ENCODE assay signal across 9 cellular contexts in genomic region chr3:8663177-8664061, GRCh38. TPM values are rescaled to one million over a fixed set of nuclear protein-coding genes. Genes with fewer than 3 reads are reported as not detected.
DNase-seq lines count a peak whose midpoint lies in the region; ATAC-seq, FAIRE-seq and TF ChIP-seq lines count a peak whose summit lies in the region.
"Had no signal": no experiment of that assay in that cellular context is flagged by ENCODE, and none has a peak within 500 bp of the region (broad histone marks: within the 10 kb centered on the region; RNA-seq: fewer than 3 reads in every experiment).

No MANE protein-coding gene starts in this region.

- CTCF ChIA-PET in CD4-positive, alpha-beta memory T cell (lab: Charles Lee; ENCODE audit: partially characterized antibody), result interaction anchor here (1.2 to 1.8 kb wide), 5 partner anchors 10 to 47 kb away, joined by 3 to 5 read pairs (median 4); no protein-coding TSS in a partner anchor

- TF ChIP-seq CTCF in D721Med (IDR thresholded peaks at IDR 0.05; ENCODE audit: insufficient read depth, missing control alignments) (peak; percentile 59), LNCaP clone FGC (IDR thresholded peaks at IDR 0.05; ENCODE audit: control insufficient read depth, extremely low read depth, insufficient read depth) (peak; percentile 75), SU-DHL-6 (IDR thresholded peaks at IDR 0.05; ENCODE audit: insufficient read depth, low read length, poor library complexity, severe bottlenecking) (peak; percentile 65), epithelial cell of esophagus (IDR thresholded peaks at IDR 0.05; ENCODE audit: insufficient read depth, low read depth, low read length, missing control alignments) (peak; percentile 63)

- intact Hi-C loops in CD4-positive, alpha-beta memory T cell (cut with micrococcal nuclease), result no loop called here

- H3K9me2 ChIP-seq in SU-DHL-6 (replicated peaks; ENCODE audit: insufficient read depth, low read length), result no peaks in the 10 kb centered on the region

- H3K36me3 Mint-ChIP-seq in CD4-positive, alpha-beta memory T cell, result no peaks in the 10 kb centered on the region

- peaks cover 13 to 16% of the 10 kb centered on the region in 2 donors for H3K27me3 Mint-ChIP-seq in CD4-positive, alpha-beta memory T cell

- FAIRE-seq in D721Med (lab: Jason Lieb, UNC) (no peak), GM19239 (lab: Jason Lieb, UNC) (peak; percentile 63)

- H3K4me1 Mint-ChIP-seq in CD4-positive, alpha-beta memory T cell, result peaks cover 0 to 2% (median 0%) of the 10 kb centered on the region in 4 donors

- H3F3A ChIP-seq in SU-DHL-6 (ENCODE audit: insufficient read depth), result peaks cover 21% of the 10 kb centered on the region

- H3K27me3 ChIP-seq in SU-DHL-6 (ENCODE audit: low read length), result no peaks in the 10 kb centered on the region
- no peaks in the 10 kb centered on the region for H3K27me3 ChIP-seq in CD4-positive, alpha-beta memory T cell (ENCODE audit: insufficient read depth, low read length)

- H3K79me2 ChIP-seq in SU-DHL-6 (ENCODE audit: insufficient read depth, low read length), result no peaks in the 10 kb centered on the region

- no peaks in the 10 kb centered on the region for H4K20me1 ChIP-seq in SU-DHL-6 (ENCODE audit: low read depth, low read length)

- no peak overlapping the region for H3K4me3 Mint-ChIP-seq in CD4-positive, alpha-beta memory T cell
- H3K4me3 Mint-ChIP-seq: stimulated activated naive CD8-positive, alpha-beta T cell treated with anti-CD3 and anti-CD28 coated beads, Interleukin-15, Interleukin-2, amounts not matched to agents 100 ng/mL and 50 ng/mL, for 24 hours had no signal

- peak; percentile 47 for DNase-seq in D721Med (ENCODE audit: insufficient read length, low spot score)
- peak; percentile 29 for DNase-seq in GM19239 (ENCODE audit: insufficient read length, low spot score)
- peak; percentile 38 for DNase-seq in LNCaP clone FGC (ENCODE audit: low read depth)
- peak; percentile 81 for DNase-seq in epithelial cell of esophagus (ENCODE audit: low read depth)
- peak; percentile 73 for DNase-seq in mucosa of gallbladder (ENCODE audit: low spot score)
- no peak for DNase-seq in CD4-positive, alpha-beta memory T cell

- H3K27ac Mint-ChIP-seq in CD4-positive, alpha-beta memory T cell, result no peak overlapping the region
- H3K27ac Mint-ChIP-seq: stimulated activated naive CD8-positive, alpha-beta T cell treated with anti-CD3 and anti-CD28 coated beads, Interleukin-15, Interleukin-2, amounts not matched to agents 100 ng/mL and 50 ng/mL, for 24 hours had no signal

- H2AFZ ChIP-seq in SU-DHL-6 (ENCODE audit: low read depth, low read length, severe bottlenecking), result no peak overlapping the region

- peaks cover 0 to 5% (median 0%) of the 10 kb centered on the region in 8 donors for H3K9me3 Mint-ChIP-seq in CD4-positive, alpha-beta memory T cell
- H3K9me3 Mint-ChIP-seq: stimulated activated naive CD8-positive, alpha-beta T cell treated with anti-CD3 and anti-CD28 coated beads, Interleukin-15, Interleukin-2, amounts not matched to agents 100 ng/mL and 50 ng/mL, for 24 hours had no signal

- H3K4me2 ChIP-seq in SU-DHL-6 (ENCODE audit: low read depth, low read length, poor library complexity, severe bottlenecking), result no peak overlapping the region

- POLR2A ChIA-PET in CD4-positive, alpha-beta memory T cell (lab: Charles Lee; ENCODE audit: partially characterized antibody), result no interaction called here

- H3K4me3 ChIP-seq in LNCaP clone FGC (ENCODE audit: low read depth, low read length) (no peak overlapping the region), SU-DHL-6 (ENCODE audit: insufficient read depth, low read length, poor library complexity, severe bottlenecking) (no peak overlapping the region), epithelial cell of esophagus (ENCODE audit: low read length) (no peak overlapping the region)
- H3K4me3 ChIP-seq in CD4-positive, alpha-beta memory T cell (ENCODE audit: low read length in 2 of 2), result no peak overlapping the region

- H3K36me3 ChIP-seq in SU-DHL-6 (ENCODE audit: low read length), result no peaks in the 10 kb centered on the region
- no peaks in the 10 kb centered on the region for H3K36me3 ChIP-seq in CD4-positive, alpha-beta memory T cell (ENCODE audit: insufficient read depth, low read length)

- H3K27ac ChIP-seq in SU-DHL-6 (ENCODE audit: low read depth, low read length), result no peak overlapping the region
- H3K27ac ChIP-seq in CD4-positive, alpha-beta memory T cell (ENCODE audit: low read depth, low read length), result no peak overlapping the region

- no peak for ATAC-seq in HG03280 (IDR thresholded peaks at IDR 0.05; ENCODE audit: unreplicated experiment)

- no peaks in the 10 kb centered on the region for H3K4me1 ChIP-seq in CD4-positive, alpha-beta memory T cell (ENCODE audit: insufficient read depth, low read length)

- H3K9me3 ChIP-seq in SU-DHL-6 (ENCODE audit: insufficient read depth, low read length), result no peaks in the 10 kb centered on the region
- no peaks in the 10 kb centered on the region for H3K9me3 ChIP-seq in CD4-positive, alpha-beta memory T cell (ENCODE audit: control insufficient read depth in 1 of 2, low read length in 2 of 2)

- H3K9ac ChIP-seq in SU-DHL-6 (ENCODE audit: low read length), result no peak overlapping the region

RNA-seq across cellular contexts. Expression of gene SSUH2, which starts 18.8 kb away (rescaled TPM):
- total RNA-seq in mucosa of gallbladder, result 2.8 TPM
- not detected for total RNA-seq in CD4-positive, alpha-beta memory T cell
- not detected for polyA plus RNA-seq in CD4-positive, alpha-beta memory T cell

Comparison
In these comparisons a context has a peak if more than half of its experiments do, and no peak if none do; other contexts are left out.
1. DNase-seq: peak in D721Med (single experiment), GM19239 (single experiment), LNCaP clone FGC (single experiment), epithelial cell of esophagus (single experiment) and mucosa of gallbladder (single experiment); none in CD4-positive, alpha-beta memory T cell (0 of 5).
2. Peak in every context shown above with its lines, with median percentiles within 50 percentile points of each other: CTCF ChIP-seq.